In the genomic region with DNA sequence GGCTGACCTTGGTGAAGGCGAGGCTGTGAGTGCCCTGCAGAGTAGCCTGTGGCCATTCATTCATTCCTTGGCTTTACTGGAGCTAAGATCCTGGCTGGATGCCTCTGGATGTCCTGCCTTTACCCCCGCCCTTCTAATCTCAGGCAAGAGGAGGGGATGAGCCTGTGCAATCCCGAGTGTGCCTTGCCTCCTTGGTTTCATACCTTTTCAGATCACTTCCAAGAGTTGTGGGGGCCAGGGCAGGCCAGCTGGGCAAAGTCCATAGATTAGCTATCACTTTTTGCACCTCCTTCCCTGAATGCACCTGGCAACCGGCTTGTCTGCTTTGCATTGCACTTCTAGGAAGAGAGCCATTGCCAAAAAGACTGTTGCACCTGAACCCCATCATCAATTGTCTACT, we compare ENCODE assay signal across 26 cellular contexts. TPM values are rescaled to one million over a fixed set of nuclear protein-coding genes. Genes with fewer than 3 reads are reported as not detected.
DNase-seq lines count a peak whose midpoint lies in the region; ATAC-seq and TF ChIP-seq lines count a peak whose summit lies in the region.
"Had no signal": no experiment of that assay in that cellular context is flagged by ENCODE, and none has a peak within 500 bp of the region (broad histone marks: within the 10 kb centered on the region; RNA-seq: fewer than 3 reads in every experiment).

No MANE protein-coding gene starts in this region.

- H3K27me3 Mint-ChIP-seq in endodermal cell (ENCODE audit: insufficient read depth), result no peaks in the 10 kb centered on the region
- H3K27me3 Mint-ChIP-seq in activated naive CD8-positive, alpha-beta T cell treated with anti-CD3 and anti-CD28 coated beads, Interleukin-2, amount 50 U/mL, for 24 hours, result peaks cover 4% of the 10 kb centered on the region

- peaks cover 29% of the 10 kb centered on the region for H3K4me1 Mint-ChIP-seq in endodermal cell
- no peaks in the 10 kb centered on the region for H3K4me1 Mint-ChIP-seq in activated naive CD8-positive, alpha-beta T cell treated with anti-CD3 and anti-CD28 coated beads, Interleukin-2, amount 50 U/mL, for 24 hours
- H3K4me1 Mint-ChIP-seq: activated B cell treated with CpG ODN at 0.5 μM for 24 hours, CD14-positive monocyte had no signal

- H3K4me3 ChIP-seq in endodermal cell (ENCODE audit: low read length), result peak overlapping the region; percentile 85
- peak overlapping the region; percentile 36 for H3K4me3 ChIP-seq in mesodermal cell (ENCODE audit: extremely low read depth, insufficient read depth, low read length, poor library complexity, severe bottlenecking)
- H3K4me3 ChIP-seq: GM12878, psoas muscle, sigmoid colon, uterus had no signal

- peak; percentile 33 for DNase-seq in HuH-7 (ENCODE audit: low spot score)
- DNase-seq in endodermal cell, result peak; percentile 68
- no peak for DNase-seq in activated naive CD8-positive, alpha-beta T cell treated with anti-CD3 and anti-CD28 coated beads, Interleukin-2, amount 50 U/mL, for 24 hours
- DNase-seq: activated B cell treated with CpG ODN at 0.5 μM for 24 hours; activated CD4-positive, alpha-beta T cell treated with anti-CD3 and anti-CD28 coated beads, Interleukin-2, amount 50 U/mL, for 1 hour; activated gamma-delta T cell treated with Interleukin-2 at 50 U/mL for 16 hours; activated T-cell treated with anti-CD3 and anti-CD28 coated beads, Interleukin-2, amount 50 U/mL, for 4 hours; central memory CD4-positive, alpha-beta T cell; GOT3; Karpas-422; NCI-H1930; psoas muscle; stimulated activated naive CD4-positive, alpha-beta T cell; uterus had no signal

- H3K27ac ChIP-seq in endodermal cell (ENCODE audit: low read depth, low read length) (no peak overlapping the region), mesodermal cell (ENCODE audit: low read depth, low read length, severe bottlenecking) (no peak overlapping the region)
- H3K27ac ChIP-seq: psoas muscle, sigmoid colon, uterus had no signal

- H3K4me1 ChIP-seq in endodermal cell (ENCODE audit: control insufficient read depth, insufficient read depth, low read length) (peaks cover 4% of the 10 kb centered on the region), mesodermal cell (ENCODE audit: control insufficient read depth, insufficient read depth, low read length, poor library complexity, severe bottlenecking) (peaks cover 17% of the 10 kb centered on the region)
- H3K4me1 ChIP-seq: psoas muscle, sigmoid colon, uterus had no signal

- H3K9ac ChIP-seq in endodermal cell (ENCODE audit: extremely low read depth, low read length, poor library complexity, severe bottlenecking), result peak overlapping the region; percentile 74

- H3K9me3 Mint-ChIP-seq in endodermal cell, result no peaks in the 10 kb centered on the region
- no peaks in the 10 kb centered on the region for H3K9me3 Mint-ChIP-seq in activated naive CD8-positive, alpha-beta T cell treated with anti-CD3 and anti-CD28 coated beads, Interleukin-2, amount 50 U/mL, for 24 hours
- H3K9me3 Mint-ChIP-seq: activated B cell treated with CpG ODN at 0.5 μM for 24 hours; activated T-cell treated with anti-CD3 and anti-CD28 coated beads, Interleukin-2, amount 50 U/mL, for 4 hours; CD14-positive monocyte had no signal

- peak overlapping the region; percentile 93 for H3K4me3 Mint-ChIP-seq in endodermal cell
- no peak overlapping the region for H3K4me3 Mint-ChIP-seq in activated naive CD8-positive, alpha-beta T cell treated with anti-CD3 and anti-CD28 coated beads, Interleukin-2, amount 50 U/mL, for 24 hours
- H3K4me3 Mint-ChIP-seq: activated B cell treated with CpG ODN at 0.5 μM for 24 hours; activated T-cell treated with anti-CD3 and anti-CD28 coated beads, Interleukin-2, amount 50 U/mL, for 4 hours; CD14-positive monocyte had no signal

- ATAC-seq in GM18868 (IDR thresholded peaks at IDR 0.05; ENCODE audit: unreplicated experiment) (no peak), HG02798 (IDR thresholded peaks at IDR 0.05; ENCODE audit: poor library complexity, unreplicated experiment) (no peak), HG02642 (IDR thresholded peaks at IDR 0.05; ENCODE audit: poor library complexity, unreplicated experiment) (no peak)
- no peak for ATAC-seq in activated naive CD8-positive, alpha-beta T cell treated with anti-CD3 and anti-CD28 coated beads, Interleukin-2, amount 50 U/mL, for 24 hours
- ATAC-seq: activated T-cell treated with anti-CD3 and anti-CD28 coated beads, Interleukin-2, amount 50 U/mL, for 4 hours; GM12878; psoas muscle had no signal

- H3K27me3 ChIP-seq in endodermal cell (ENCODE audit: control insufficient read depth, insufficient read depth, low read length, poor library complexity, severe bottlenecking), result no peaks in the 10 kb centered on the region
- H3K27me3 ChIP-seq: uterus had no signal

- WGBS in endodermal cell (ENCODE audit: insufficient coverage in 1 of 2, insufficient read length in 1 of 2), 2 experiments, result 5 to 9% methylated on average over 4 of the region's 4 CpGs
- 18 to 22% methylated on average over 3 to 4 of the region's 4 CpGs for WGBS in mesodermal cell (ENCODE audit: insufficient coverage in 2 of 2), 2 experiments

- peak overlapping the region; percentile 89 for H3K27ac Mint-ChIP-seq in endodermal cell
- no peak overlapping the region for H3K27ac Mint-ChIP-seq in activated naive CD8-positive, alpha-beta T cell treated with anti-CD3 and anti-CD28 coated beads, Interleukin-2, amount 50 U/mL, for 24 hours
- H3K27ac Mint-ChIP-seq: activated B cell treated with CpG ODN at 0.5 μM for 24 hours had no signal

- H3K36me3 Mint-ChIP-seq in endodermal cell (ENCODE audit: low read depth), result peaks cover 21% of the 10 kb centered on the region
- H3K36me3 Mint-ChIP-seq in activated naive CD8-positive, alpha-beta T cell treated with anti-CD3 and anti-CD28 coated beads, Interleukin-2, amount 50 U/mL, for 24 hours (ENCODE audit: low read depth), result no peaks in the 10 kb centered on the region
- H3K36me3 Mint-ChIP-seq: CD14-positive monocyte had no signal

- H3K36me3 ChIP-seq in endodermal cell (ENCODE audit: control insufficient read depth, insufficient read depth, low read length), result peaks cover 10% of the 10 kb centered on the region
- H3K36me3 ChIP-seq in mesodermal cell (ENCODE audit: control insufficient read depth, insufficient read depth, low read length), result no peaks in the 10 kb centered on the region
- H3K36me3 ChIP-seq: sigmoid colon, uterus had no signal

- TF ChIP-seq CTCF in endodermal cell (conservative IDR thresholded peaks at IDR 0.05), result no peak

- H3K9me3 ChIP-seq in endodermal cell (ENCODE audit: control insufficient read depth, low read length) (no peaks in the 10 kb centered on the region), mesodermal cell (ENCODE audit: control insufficient read depth, low read length) (no peaks in the 10 kb centered on the region)
- H3K9me3 ChIP-seq: psoas muscle, sigmoid colon, uterus had no signal

RNA-seq across cellular contexts. Expression of gene VRTN, which starts 1.5 kb away (rescaled TPM):
- total RNA-seq in endodermal cell, result 100 to 1,000 TPM in 1 of 2 donors, 10 to 100 TPM in 1; 61.8 to 108 TPM
- 17.8 TPM for polyA plus RNA-seq in endodermal cell (2013, experiment 1 of 2)
- 16.6 TPM for polyA plus RNA-seq in endodermal cell (2013, experiment 2 of 2)
- polyA plus RNA-seq in mesodermal cell (2013, experiment 1 of 2), result 2.6 TPM
- 1.9 TPM for polyA plus RNA-seq in mesodermal cell (2013, experiment 2 of 2)
- total RNA-seq: activated B cell treated with CpG ODN at 0.5 μM for 24 hours, Daoy, dermis microvascular lymphatic vessel endothelial cell, endothelial cell of umbilical vein, lung microvascular endothelial cell, psoas muscle, sigmoid colon, temporal lobe had no signal
- polyA plus RNA-seq: CD14-positive monocyte, GM12878, psoas muscle had no signal

RNA-seq across cellular contexts. Expression of gene ABCD4, which starts 47.0 kb away (rescaled TPM):
- total RNA-seq in endodermal cell, result 100 to 1,000 TPM; 153 to 239 TPM
- polyA plus RNA-seq in endodermal cell (2013, experiment 1 of 2), result 112 TPM
- 100 TPM for polyA plus RNA-seq in endodermal cell (2013, experiment 2 of 2)
- polyA plus RNA-seq in mesodermal cell (2013, experiment 1 of 2), result 85.6 TPM
- polyA plus RNA-seq in mesodermal cell (2013, experiment 2 of 2), result 66.8 TPM
